In genomic region chr7:105876964-105877601, GRCh38 we compare ENCODE assay signal across 8 cellular contexts. TPM values are rescaled to one million over a fixed set of nuclear protein-coding genes. Genes with fewer than 3 reads are reported as not detected.
A peak's percentile ranks its signal among the peaks of the same experiment; 100 is the strongest.
DNase-seq lines count a peak whose midpoint lies in the region; FAIRE-seq and TF ChIP-seq lines count a peak whose summit lies in the region.

No MANE protein-coding gene starts in this region.

- DNase-seq in COLO668 (lab: John Stamatoyannopoulos, UW; ENCODE audit: unreplicated experiment) (peak; percentile 56), HK-2 (ENCODE audit: unreplicated experiment) (peak; percentile 61), H1 (ENCODE audit: low read depth in 1 of 2, low spot score in 2 of 2) (peak; percentile 27 to 75), mesendoderm (peak; percentile 75), tibial artery (peak; percentile 31 to 71), NOMO-1 treated with dmso at 0.1 percent for 144 hours (lab: John Stamatoyannopoulos, UW; ENCODE audit: unreplicated experiment) (no peak), NK-92 (lab: John Stamatoyannopoulos, UW; ENCODE audit: unreplicated experiment) (no peak)
- DNase-seq in T-helper 2 cell treated with Interferon-gamma antibody and Interleukin-4, amounts not matched to agents 5 μg/mL and 100 μg/mL, for 36 hours (ENCODE audit: low spot score): no peak

- H3K4me2 ChIP-seq in H1 (ENCODE audit: insufficient read depth in 1 of 2, low read depth in 2 of 2, low read length in 2 of 2): peak overlapping the region; percentile 85 to 88
- H3K4me2 ChIP-seq in mesendoderm (ENCODE audit: low read length): peak overlapping the region; percentile 80

- peaks cover 17% of the 10 kb centered on the region for H3K27me3 Mint-ChIP-seq in T-helper 2 cell treated with Interferon-gamma antibody and Interleukin-4, amounts not matched to agents 5 μg/mL and 100 μg/mL, for 36 hours (ENCODE audit: low read depth)

- H3K14ac ChIP-seq in H1 (ENCODE audit: insufficient read length): no peak overlapping the region

- H3K4me3 Mint-ChIP-seq in T-helper 2 cell treated with Interferon-gamma antibody and Interleukin-4, amounts not matched to agents 5 μg/mL and 100 μg/mL, for 36 hours: peak overlapping the region; percentile 80

- H2AK5ac ChIP-seq in H1 (ENCODE audit: low read depth, low read length) (no peak overlapping the region), mesendoderm (ENCODE audit: low read length) (no peak overlapping the region)

- H3K18ac ChIP-seq in H1 (ENCODE audit: extremely low read depth, low read length) (peak overlapping the region; percentile 38; the same call in 1 of the 2 replicates), mesendoderm (ENCODE audit: low read length) (peak overlapping the region; percentile 75)

- WGBS in H1 (ENCODE audit: extremely low coverage in 1 of 2, insufficient coverage in 1 of 2, insufficient read length in 1 of 2, insufficient replicate concordance in 2 of 2, low coverage in 1 of 2, low lambda C conversion rate in 2 of 2, missing lambda C conversion rate in 1 of 2), 2 experiments: 2% methylated on average over 37 of the region's 42 CpGs; no CpG with 5 or more reads in 1 of the 2 experiments
- WGBS in mesendoderm (ENCODE audit: extremely low coverage, insufficient coverage, low lambda C conversion rate): no CpG with 5 or more reads among the region's 42 CpGs

- H3K9me3 ChIP-seq in H1 (ENCODE audit: insufficient read depth in 2 of 2, low read depth in 1 of 2, low read length in 1 of 2) (0 out of 4 replicates have a peak, but pooled peaks cover 0 to 3% of the 10 kb centered on the region in 2 experiments), tibial artery (no peaks in the 10 kb centered on the region)

- peaks cover 17% of the 10 kb centered on the region for H3K36me3 Mint-ChIP-seq in T-helper 2 cell treated with Interferon-gamma antibody and Interleukin-4, amounts not matched to agents 5 μg/mL and 100 μg/mL, for 36 hours (ENCODE audit: low read depth)

- TF ChIP-seq EP300 in H1 (IDR thresholded peaks at IDR 0.05; ENCODE audit: borderline replicate concordance in 1 of 2, low read depth in 2 of 2, low read length in 2 of 2): no peak

- no peak overlapping the region for H2BK20ac ChIP-seq in H1 (ENCODE audit: low read length)

- H2BK120ac ChIP-seq in H1 (replicated peaks; ENCODE audit: low read depth, low read length) (no peak overlapping the region), mesendoderm (ENCODE audit: low read depth, low read length) (no peak overlapping the region)

- H2BK12ac ChIP-seq in H1 (ENCODE audit: low read depth, low read length): no peak overlapping the region

- no peak overlapping the region for H2BK15ac ChIP-seq in H1 (ENCODE audit: low read length)
- H2BK15ac ChIP-seq in mesendoderm (replicated peaks; ENCODE audit: low read depth): no peak overlapping the region

- H3K36me3 ChIP-seq in H1 (ENCODE audit: control insufficient read depth in 2 of 4, insufficient read depth in 4 of 4, low read length in 3 of 4) (peaks cover 0 to 5% (median 0%) of the 10 kb centered on the region in 4 experiments; a peak in 3 of 8 replicates), mesendoderm (ENCODE audit: control insufficient read depth, insufficient read depth, low read length) (no peaks in the 10 kb centered on the region), tibial artery (no peaks in the 10 kb centered on the region)

- H3K4ac ChIP-seq in H1 (replicated peaks; ENCODE audit: insufficient read length, low read depth, low read length) (no peak overlapping the region), mesendoderm (ENCODE audit: low read depth, low read length) (peak overlapping the region; percentile 41)

- CTCF ChIA-PET in H1 (lab: Charles Lee; ENCODE audit: partially characterized antibody): interaction anchor here (0.7 to 5.8 kb wide), 44 partner anchors 9 to 559 kb away, joined by 3 to 99 read pairs (median 4); no protein-coding TSS in a partner anchor

- H3K4me1 Mint-ChIP-seq in T-helper 2 cell treated with Interferon-gamma antibody and Interleukin-4, amounts not matched to agents 5 μg/mL and 100 μg/mL, for 36 hours (ENCODE audit: low read depth): peaks cover 37% of the 10 kb centered on the region

- H4K20me1 ChIP-seq in H1 (replicated peaks in 1 of 2; ENCODE audit: control insufficient read depth in 1 of 2, insufficient read depth in 2 of 2, low read length in 2 of 2): peaks cover 2 to 11% of the 10 kb centered on the region in 2 experiments

- H3K9me3 Mint-ChIP-seq in T-helper 2 cell treated with Interferon-gamma antibody and Interleukin-4, amounts not matched to agents 5 μg/mL and 100 μg/mL, for 36 hours: no peaks in the 10 kb centered on the region

- H3K23me2 ChIP-seq in H1 (ENCODE audit: low read depth, low read length): peaks cover 9% of the 10 kb centered on the region

- H3K27me3 ChIP-seq in H1 (replicated peaks in 1 of 4; ENCODE audit: control insufficient read depth in 3 of 4, extremely low read depth in 1 of 4, insufficient read depth in 3 of 4, low read length in 3 of 4) (peaks cover 0 to 14% (median 12%) of the 10 kb centered on the region in 4 experiments; a peak in 5 of 7 replicates), mesendoderm (ENCODE audit: insufficient read depth, low read length, poor library complexity) (no peaks in the 10 kb centered on the region), tibial artery (no peaks in the 10 kb centered on the region)

- peak; percentile 9 to 36; a peak in 3 of 4 replicates for TF ChIP-seq RAD21 in H1 (IDR thresholded peaks at IDR 0.05 in 1 of 2, conservative IDR thresholded peaks at IDR 0.05 in 1 of 2; ENCODE audit: low read depth in 2 of 2, low read length in 2 of 2)

- 0 out of 2 replicates have a peak overlapping the region, but pooled peaks have one; percentile 84 for H2AFZ ChIP-seq in H1 (ENCODE audit: low read length)

- H4K5ac ChIP-seq in H1 (ENCODE audit: insufficient read length, low read depth, low read length) (peak overlapping the region; percentile 31), mesendoderm (ENCODE audit: low read length) (no peak overlapping the region)

- intact Hi-C loops in tibial artery (cut with DNase I; ENCODE audit: low total_unique reads): loop anchor here (10.0 kb wide), 1 partner anchor 168 kb away; no protein-coding TSS in a partner anchor

- peak overlapping the region; percentile 48 for H4K91ac ChIP-seq in H1 (replicated peaks; ENCODE audit: insufficient read length, low read length)

- H3K9ac ChIP-seq in H1 (replicated peaks in 1 of 4; ENCODE audit: extremely low read depth in 1 of 4, low read depth in 3 of 4, low read length in 3 of 4) (peak overlapping the region in 3 of 4 experiments; percentile 22 to 42 (median 36); a peak in 4 of 7 replicates), mesendoderm (ENCODE audit: low read length) (peak overlapping the region; percentile 82)

- H4K8ac ChIP-seq in H1 (ENCODE audit: extremely low read depth, insufficient read depth, low read length): peak overlapping the region; percentile 81
- H4K8ac ChIP-seq in mesendoderm (ENCODE audit: low read depth, low read length): no peak overlapping the region

- no peak overlapping the region for H2BK5ac ChIP-seq in H1 (ENCODE audit: low read depth, low read length)
- H2BK5ac ChIP-seq in mesendoderm (ENCODE audit: low read length): no peak overlapping the region

- POLR2A ChIA-PET in H1 (lab: Charles Lee; ENCODE audit: partially characterized antibody): interaction anchor here (0.6 to 1.2 kb wide), 5 partner anchors 10 to 28 kb away, joined by 3 to 4 read pairs (median 3); no protein-coding TSS in a partner anchor

- peaks cover 6 to 27% (median 15%) of the 10 kb centered on the region in 4 experiments; a peak in 5 of 7 replicates for H3K4me1 ChIP-seq in H1 (replicated peaks in 1 of 4; ENCODE audit: control insufficient read depth in 3 of 4, insufficient read depth in 4 of 4, low read length in 3 of 4)
- H3K4me1 ChIP-seq in mesendoderm (ENCODE audit: control insufficient read depth, low read depth, low read length): peaks cover 17% of the 10 kb centered on the region
- H3K4me1 ChIP-seq in tibial artery: peaks cover 0 to 27% (median 17%) of the 10 kb centered on the region in 4 donors

- H3K79me2 ChIP-seq in H1 (ENCODE audit: control insufficient read depth in 1 of 2, insufficient read depth in 2 of 2, low read length in 2 of 2) (peaks cover 3 to 63% of the 10 kb centered on the region in 2 experiments; a peak in 3 of 4 replicates), mesendoderm (ENCODE audit: control insufficient read depth, insufficient read depth, low read length) (peaks cover 36% of the 10 kb centered on the region)

- no peak for FAIRE-seq in H1 (lab: Jason Lieb, UNC)

- no peak for TF ChIP-seq POLR2A in H1 (IDR thresholded peaks at IDR 0.05; ENCODE audit: control extremely low read depth in 1 of 2, low read depth in 2 of 2, low read length in 2 of 2)

- H3K27ac ChIP-seq in H1 (ENCODE audit: low read depth, low read length) (no peak overlapping the region), mesendoderm (ENCODE audit: low read depth, low read length) (peak overlapping the region; percentile 41), tibial artery (peak overlapping the region; percentile 39 to 79)

- TF ChIP-seq CTCF in H1 (IDR thresholded peaks at IDR 0.05; ENCODE audit: control extremely low read depth in 1 of 3, insufficient read depth in 1 of 3, low read depth in 1 of 3, low read length in 3 of 3) (no peak), tibial artery (IDR thresholded peaks at IDR 0.05) (no peak)

- H3K79me1 ChIP-seq in H1 (ENCODE audit: low read depth, low read length) (peaks cover 8% of the 10 kb centered on the region; the same call in 1 of the 2 replicates), mesendoderm (ENCODE audit: low read length) (peaks cover 29% of the 10 kb centered on the region)

- H3K27ac Mint-ChIP-seq in T-helper 2 cell treated with Interferon-gamma antibody and Interleukin-4, amounts not matched to agents 5 μg/mL and 100 μg/mL, for 36 hours: peak overlapping the region; percentile 47

- H3K56ac ChIP-seq in H1 (replicated peaks; ENCODE audit: insufficient read length, low read depth, low read length) (no peak overlapping the region), mesendoderm (ENCODE audit: low read length) (peak overlapping the region; percentile 89)

- H3K23ac ChIP-seq in H1 (ENCODE audit: insufficient read length): no peak overlapping the region
- no peak overlapping the region for H3K23ac ChIP-seq in mesendoderm (ENCODE audit: low read length)

- peak overlapping the region; percentile 56 to 77 (median 72) for H3K4me3 ChIP-seq in H1 (ENCODE audit: extremely low read depth in 1 of 4, insufficient read depth in 2 of 4, low read depth in 3 of 4, low read length in 4 of 4)
- peak overlapping the region; percentile 69 for H3K4me3 ChIP-seq in mesendoderm (ENCODE audit: low read length)
- H3K4me3 ChIP-seq in tibial artery: peak overlapping the region; percentile 87 to 94

RNA-seq across cellular contexts. Expression of gene ATXN7L1, which starts 0.7 kb away (rescaled TPM):
- total RNA-seq in H1 (2021; fragmentation: NEBNext Ultra II Directional; extraction: Animal tissue kit (Norgen Biotek cat#: 25700)): 34.0 and 34.5 TPM in 2 replicates
- polyA plus RNA-seq in H1 (2011; rRNA removed): 13.0 and 14.3 TPM in 2 replicates
- 8.8 TPM for polyA plus RNA-seq in H1 (2011; cell fraction: cytosol; rRNA removed)
- polyA plus RNA-seq in H1 (2011; cell fraction: nucleus; rRNA removed): 18.9 TPM
- 25.9 to 30.4 TPM (median 28.8 TPM) in 4 replicates for polyA plus RNA-seq in H1 (2012, experiment 1 of 2)
- polyA plus RNA-seq in H1 (2012, experiment 2 of 2): 9.3 TPM
- 32.2 TPM for polyA plus RNA-seq in H1 (2013, experiment 1 of 2)
- polyA plus RNA-seq in H1 (2013, experiment 2 of 2): 31.1 TPM
- polyA minus RNA-seq in H1 (2011; rRNA and poly(A)+ RNA removed): 19.2 and 23.2 TPM in 2 replicates
- polyA minus RNA-seq in H1 (2011; cell fraction: cytosol; rRNA and poly(A)+ RNA removed): 16.1 TPM
- 54.9 TPM for polyA minus RNA-seq in H1 (2011; cell fraction: nucleus; rRNA and poly(A)+ RNA removed)
- polyA plus RNA-seq in mesendoderm (2013, experiment 1 of 2): 27.2 TPM
- polyA plus RNA-seq in mesendoderm (2013, experiment 2 of 2): 28.3 TPM

Comparison
In these comparisons a context has a peak if more than half of its experiments do, and no peak if none do; other contexts are left out.
1. DNase-seq: peak in COLO668 (single experiment), HK-2 (single experiment), H1 (2 of 2), mesendoderm (single experiment) and tibial artery (2 of 2); none in T-helper 2 cell treated with Interferon-gamma antibody and Interleukin-4, amounts not matched to agents 5 μg/mL and 100 μg/mL, for 36 hours (single experiment), NOMO-1 treated with dmso at 0.1 percent for 144 hours (single experiment) and NK-92 (single experiment).
2. Peak in every context shown above with its lines, with median percentiles within 50 percentile points of each other: H3K4me3 ChIP-seq.